ENCODE assay signal across 6 cellular contexts in genomic region chr5:26518065-26518464, GRCh38.
"Had no signal": no experiment of that assay in that cellular context is flagged by ENCODE, and none has a peak within 500 bp of the region (broad histone marks: within the 10 kb centered on the region; RNA-seq: fewer than 3 reads in every experiment).

No MANE protein-coding gene starts in this region.

- DNase-seq: GM23248, H9, HCEC 1CT, IMR-90, KG1 had no signal

- H3K27ac ChIP-seq: GM23248 had no signal

- H3K27ac Mint-ChIP-seq: H9 had no signal

- H3K9ac ChIP-seq: GM23248 had no signal

- ATAC-seq: K562 had no signal

- H2AFZ ChIP-seq: GM23248 had no signal

- H3K4me3 ChIP-seq: GM23248, K562 had no signal

- H3K4me3 Mint-ChIP-seq: H9 had no signal
